ENCODE assay signal across 9 cellular contexts in genomic region chr12:65881348-65881961, GRCh38. TPM values are rescaled to one million over a fixed set of nuclear protein-coding genes. Genes with fewer than 3 reads are reported as not detected.
A peak's percentile ranks its signal among the peaks of the same experiment; 100 is the strongest.
DNase-seq lines count a peak whose midpoint lies in the region; ATAC-seq and TF ChIP-seq lines count a peak whose summit lies in the region.
"Had no signal": no experiment of that assay in that cellular context is flagged by ENCODE, and none has a peak within 500 bp of the region (broad histone marks: within the 10 kb centered on the region; RNA-seq: fewer than 3 reads in every experiment).

No MANE protein-coding gene starts in this region.

- H3K9me3 ChIP-seq in IMR-90 (ENCODE audit: control insufficient read depth, insufficient read depth, low read length) (no peaks in the 10 kb centered on the region), lower lobe of right lung (no peaks in the 10 kb centered on the region), thyroid gland (no peaks in the 10 kb centered on the region)

- H3K4ac ChIP-seq in IMR-90 (ENCODE audit: low read depth, low read length) = peak overlapping the region; percentile 30

- no peak overlapping the region for H2AFZ ChIP-seq in IMR-90 (replicated peaks; ENCODE audit: low read length, poor library complexity)

- no peak overlapping the region for H3K4me3 ChIP-seq in IMR-90 (ENCODE audit: insufficient read depth, low read depth, low read length)
- H3K4me3 ChIP-seq in coronary artery = peak overlapping the region; percentile 66
- peak overlapping the region; percentile 44 for H3K4me3 ChIP-seq in lower lobe of right lung
- peak overlapping the region in 1 of 3 donors; percentile 15 for H3K4me3 ChIP-seq in thyroid gland (replicated peaks in 1 of 3)

- H2AK9ac ChIP-seq in IMR-90 (replicated peaks; ENCODE audit: low read depth, low read length, poor library complexity) = no peak overlapping the region

- H2BK5ac ChIP-seq in IMR-90 (ENCODE audit: low read depth, low read length, poor library complexity, severe bottlenecking) = peak overlapping the region; percentile 25

- H3K27ac ChIP-seq in IMR-90 (ENCODE audit: insufficient read depth, low read length) = peak overlapping the region; percentile 70; the same call in 1 of the 2 replicates
- peak overlapping the region; percentile 29 to 67 for H3K27ac ChIP-seq in coronary artery
- peak overlapping the region; percentile 25 for H3K27ac ChIP-seq in lower lobe of right lung
- H3K27ac ChIP-seq in thyroid gland = peak overlapping the region; percentile 90 to 95 (median 91)

- peaks cover 34 to 87% of the 10 kb centered on the region in 2 experiments for H3K79me1 ChIP-seq in IMR-90 (ENCODE audit: low read depth in 1 of 2, low read length in 2 of 2)

- 35% methylated on average over 5 of the region's 12 CpGs; no CpG with 5 or more reads in 1 of the 2 experiments for WGBS in IMR-90 (ENCODE audit: extremely low coverage in 2 of 2, insufficient read length in 1 of 2), 2 experiments
- 4 to 5% methylated on average over 10 to 12 of the region's 12 CpGs for WGBS in thyroid gland, 2 donors

- H2BK15ac ChIP-seq in IMR-90 (ENCODE audit: low read depth, low read length) = 0 out of 3 replicates have a peak overlapping the region, but pooled peaks have one; percentile 3

- peak overlapping the region; percentile 44 for H3K14ac ChIP-seq in IMR-90 (replicated peaks; ENCODE audit: low read depth, low read length)

- CTCF ChIA-PET in IMR-90 (lab: Yijun Ruan, JAX) = interaction anchor here (1.0 to 1.5 kb wide), 2 partner anchors 19 to 226 kb away, joined by 3 read pairs; no protein-coding TSS in a partner anchor

- ATAC-seq in IMR-90 (ENCODE audit: low read depth) = peak; percentile 50
- ATAC-seq in lower lobe of right lung = peak; percentile 54 to 64
- no peak for ATAC-seq in GM21526 (IDR thresholded peaks at IDR 0.05; ENCODE audit: low FRiP score, unreplicated experiment)
- ATAC-seq in HG03139 (IDR thresholded peaks at IDR 0.05; ENCODE audit: unreplicated experiment) = no peak
- ATAC-seq in HG03439 (IDR thresholded peaks at IDR 0.05; ENCODE audit: unreplicated experiment) = no peak

- peak overlapping the region; percentile 22; the same call in 1 of the 2 replicates for H3K23ac ChIP-seq in IMR-90 (ENCODE audit: low read depth, low read length)

- no peak overlapping the region for H3K56ac ChIP-seq in IMR-90 (ENCODE audit: extremely low read depth, insufficient read depth, low read length)

- H3K18ac ChIP-seq in IMR-90 (ENCODE audit: low read depth, low read length) = peak overlapping the region; percentile 63

- POLR2A ChIA-PET in IMR-90 (lab: Charles Lee; ENCODE audit: unreplicated experiment) = no interaction called here

- H4K8ac ChIP-seq in IMR-90 (ENCODE audit: low read depth in 2 of 2, low read length in 2 of 2) = peak overlapping the region in 1 of 2 experiments; percentile 23; a peak in 1 of 4 replicates

- peaks cover 31% of the 10 kb centered on the region for H3K9me1 ChIP-seq in IMR-90 (ENCODE audit: insufficient read depth, low read length)

- no TSS peak for BruUV-seq in IMR-90 (replicated peaks; lab: Mats Ljungman, UMichigan)

- H3K4me1 ChIP-seq in IMR-90 (ENCODE audit: control insufficient read depth, insufficient read depth, low read length) = peaks cover 33% of the 10 kb centered on the region
- peaks cover 15% of the 10 kb centered on the region for H3K4me1 ChIP-seq in lower lobe of right lung
- H3K4me1 ChIP-seq in thyroid gland = peaks cover 40 to 62% of the 10 kb centered on the region in 2 donors

- DNase-seq in IMR-90 (peak; percentile 75), coronary artery (ENCODE audit: low spot score) (peak; percentile 78), lower lobe of right lung (no peak), thyroid gland (peak in 1 of 2 donors; percentile 70), activated gamma-delta T cell (lab: John Stamatoyannopoulos, UW) (no peak)
- DNase-seq: NCI-H69 had no signal

- peak overlapping the region; percentile 59 for H3K4me2 ChIP-seq in IMR-90 (ENCODE audit: low read depth, low read length)

- H4K5ac ChIP-seq in IMR-90 (ENCODE audit: low read depth, low read length) = peak overlapping the region; percentile 4

- no peak for TF ChIP-seq POLR2A in IMR-90 (IDR thresholded peaks at IDR 0.05; ENCODE audit: low read depth, low read length)
- TF ChIP-seq POLR2A in thyroid gland (IDR thresholded peaks at IDR 0.05) = no peak

- no peaks in the 10 kb centered on the region for H3K27me3 ChIP-seq in IMR-90 (ENCODE audit: control insufficient read depth, insufficient read depth, low read length)
- H3K27me3 ChIP-seq in lower lobe of right lung (ENCODE audit: low read depth) = peaks cover 9% of the 10 kb centered on the region
- H3K27me3 ChIP-seq in thyroid gland = no peaks in the 10 kb centered on the region

- H3K36me3 ChIP-seq in IMR-90 (ENCODE audit: control insufficient read depth, insufficient read depth, low read length) (peaks cover under 1% of the 10 kb centered on the region), lower lobe of right lung (no peaks in the 10 kb centered on the region), thyroid gland (no peaks in the 10 kb centered on the region)

- no peak overlapping the region for H4K91ac ChIP-seq in IMR-90 (ENCODE audit: insufficient read depth, low read depth, low read length)

- dilution Hi-C loops in IMR-90 (cut with HindIII; ENCODE audit: low sequenced_read_pairs, unreplicated experiment) = no loop called here

- no peak for TF ChIP-seq CTCF in IMR-90 (conservative IDR thresholded peaks at IDR 0.05; ENCODE audit: low read depth, low read length)
- no peak for TF ChIP-seq CTCF in coronary artery (IDR thresholded peaks at IDR 0.05)
- no peak for TF ChIP-seq CTCF in lower lobe of right lung (IDR thresholded peaks at IDR 0.05)
- no peak for TF ChIP-seq CTCF in thyroid gland (IDR thresholded peaks at IDR 0.05)

- H3K9ac ChIP-seq in IMR-90 (ENCODE audit: low read depth, low read length) = no peak overlapping the region

- peak overlapping the region; percentile 65 for H2AK5ac ChIP-seq in IMR-90 (ENCODE audit: low read depth, low read length)

- peaks cover 82% of the 10 kb centered on the region for H4K20me1 ChIP-seq in IMR-90 (ENCODE audit: insufficient read depth, low read length)

- 0 out of 2 replicates have a peak overlapping the region, but pooled peaks have one; percentile 30 for H2BK20ac ChIP-seq in IMR-90 (ENCODE audit: low read depth, low read length)

- intact Hi-C loops in IMR-90 (cut with micrococcal nuclease) (loop anchor here (2.0 kb wide), 2 partner anchors 57 to 101 kb away; partner anchors contain the start of gene HMGA2), lower lobe of right lung (cut with DNase I) (no loop called here), thyroid gland (cut with DNase I) (no loop called here)

- in situ Hi-C loops in IMR-90 (cut with MboI; ENCODE audit: low sequenced_read_pairs) = no loop called here

- 0 out of 2 replicates have a peak overlapping the region, but pooled peaks have one; percentile 12 for H2BK120ac ChIP-seq in IMR-90 (ENCODE audit: low read depth, low read length)

- no peak for TF ChIP-seq RAD21 in IMR-90 (IDR thresholded peaks at IDR 0.05; ENCODE audit: low read length)

TF ChIP-seq in IMR-90, 13 proteins besides CTCF, POLR2A, EP300 and RAD21:
- TF ChIP-seq SMC3 (IDR thresholded peaks at IDR 0.05; ENCODE audit: low read depth, low read length) = no peak
- TF ChIP-seq MAZ (IDR thresholded peaks at IDR 0.05; ENCODE audit: borderline replicate concordance, low read depth, low read length) = no peak
- TF ChIP-seq BHLHE40 (IDR thresholded peaks at IDR 0.05; ENCODE audit: low read depth, low read length) = peak; percentile 94
- no peak for TF ChIP-seq CHD1 (IDR thresholded peaks at IDR 0.05; ENCODE audit: low read depth, low read length)
- TF ChIP-seq, protein P1, sequence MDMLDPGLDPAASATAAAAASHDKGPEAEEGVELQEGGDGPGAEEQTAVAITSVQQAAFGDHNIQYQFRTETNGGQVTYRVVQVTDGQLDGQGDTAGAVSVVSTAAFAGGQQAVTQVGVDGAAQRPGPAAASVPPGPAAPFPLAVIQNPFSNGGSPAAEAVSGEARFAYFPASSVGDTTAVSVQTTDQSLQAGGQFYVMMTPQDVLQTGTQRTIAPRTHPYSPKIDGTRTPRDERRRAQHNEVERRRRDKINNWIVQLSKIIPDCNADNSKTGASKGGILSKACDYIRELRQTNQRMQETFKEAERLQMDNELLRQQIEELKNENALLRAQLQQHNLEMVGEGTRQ (IDR thresholded peaks at IDR 0.05; ENCODE audit: low read depth, low read length) = peak; percentile 79
- TF ChIP-seq MXI1 (IDR thresholded peaks at IDR 0.05; ENCODE audit: borderline replicate concordance, low read depth, low read length) = no peak
- TF ChIP-seq CEBPB (IDR thresholded peaks at IDR 0.05; ENCODE audit: low read depth, low read length) = peak; percentile 93
- no peak for TF ChIP-seq RFX5 (IDR thresholded peaks at IDR 0.05; ENCODE audit: low read depth, low read length)

RNA-seq across cellular contexts. Expression of gene HMGA2, which starts 57.2 kb away (rescaled TPM):
- total RNA-seq in IMR-90 (2012; rRNA removed) (72.4 and 130 TPM in 2 replicates), lower lobe of right lung (not detected), thyroid gland (under 1 TPM; 0.22 to 0.83 (median 0.42) TPM)
- 108 and 119 TPM in 2 replicates for polyA plus RNA-seq in IMR-90 (2012; rRNA removed)
- 84.5 and 106 TPM in 2 replicates for polyA plus RNA-seq in IMR-90 (2012; cell fraction: cytosol; rRNA removed)
- 141 and 145 TPM in 2 replicates for polyA plus RNA-seq in IMR-90 (2012; cell fraction: nucleus; rRNA removed; ENCODE audit: low replicate concordance)

Comparison
In these comparisons a context has a peak if more than half of its experiments do, and no peak if none do; other contexts are left out.
1. ATAC-seq: peak in IMR-90 (single experiment) and lower lobe of right lung (2 of 2); none in GM21526 (single experiment), HG03139 (single experiment) and HG03439 (single experiment).
2. DNase-seq: peak in IMR-90 (single experiment) and coronary artery (single experiment); none in lower lobe of right lung (single experiment) and activated gamma-delta T cell (single experiment).
3. H3K27ac ChIP-seq: peak in every context shown above with its lines; median percentile 91 in thyroid gland; 70 in IMR-90; 48 in coronary artery; 25 in lower lobe of right lung.
4. RNA of gene HMGA2, which starts 57.2 kb away (total RNA-seq): 72.4 to 130 TPM in IMR-90; 0.22 to 0.83 TPM in thyroid gland and not detected in lower lobe of right lung (single experiment); every median in the first group is over 10 times any median in the second.